Comparison of ENCODE assay signal across 12 cellular contexts in genomic region chr4:100842856-100843255, GRCh38.
"Had no signal": no experiment of that assay in that cellular context is flagged by ENCODE, and none has a peak within 500 bp of the region (broad histone marks: within the 10 kb centered on the region; RNA-seq: fewer than 3 reads in every experiment).

No MANE protein-coding gene starts in this region.

- DNase-seq: activated CD4-positive, CD25-positive, alpha-beta regulatory T cell treated with anti-CD3 and anti-CD28 coated beads, Interleukin-2, amount 50 U/mL, for 72 hours; activated naive CD8-positive, alpha-beta T cell treated with anti-CD3 and anti-CD28 coated beads for 36 hours; brain microvascular endothelial cell; islet precursor cell; mammary epithelial cell; naive B cell; small intestine; stimulated activated naive CD8-positive, alpha-beta T cell treated with anti-CD3 and anti-CD28 coated beads, Interleukin-15, Interleukin-2, amounts not matched to agents 100 U/mL and 50 U/mL, for 24 hours; SW 1271; trophoblast cell had no signal

- H3K4me3 ChIP-seq: suprapubic skin had no signal

- ATAC-seq: left lobe of liver; stimulated activated naive CD8-positive, alpha-beta T cell treated with anti-CD3 and anti-CD28 coated beads, Interleukin-15, Interleukin-2, amounts not matched to agents 100 U/mL and 50 U/mL, for 24 hours had no signal
